ENCODE assay signal across 8 cellular contexts in the genomic region with DNA sequence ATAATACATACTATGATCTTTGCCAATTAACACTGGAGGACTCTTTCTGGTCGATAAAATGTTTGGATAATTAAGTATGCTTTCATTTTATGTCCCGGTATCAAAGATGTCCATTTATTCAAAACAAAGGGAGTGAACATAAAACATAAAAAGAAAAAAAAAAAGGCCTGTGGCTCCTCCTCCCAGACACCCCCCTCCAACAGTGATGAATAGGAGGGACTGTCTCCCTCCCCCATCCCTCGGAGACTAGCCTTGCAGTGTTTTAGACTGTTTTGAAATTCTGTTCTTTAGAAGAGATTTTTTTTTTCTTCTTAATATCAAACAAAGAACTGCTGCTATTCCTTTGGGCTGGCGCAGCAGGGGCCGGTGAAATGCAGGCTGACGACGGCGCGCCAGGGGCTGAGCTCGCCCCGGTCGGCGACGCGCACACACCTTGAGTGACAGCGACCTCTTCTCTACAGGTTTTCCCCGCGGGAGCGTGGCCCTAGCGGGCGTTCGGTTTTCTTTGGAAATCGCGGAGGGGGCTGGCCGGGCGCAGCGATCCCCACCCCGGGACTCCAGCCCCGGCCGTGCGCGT. TPM values are rescaled to one million over a fixed set of nuclear protein-coding genes. Genes with fewer than 3 reads are reported as not detected.
A peak's percentile ranks its signal among the peaks of the same experiment; 100 is the strongest.
DNase-seq lines count a peak whose midpoint lies in the region; ATAC-seq and TF ChIP-seq lines count a peak whose summit lies in the region.

Gene LANCL2, plus strand, starts transcription at position 235 of the 577 bp plus-strand sequence. CDS start 689 bp downstream, outside the sequence.

- no peak for TF ChIP-seq CTCF in choroid plexus epithelial cell (conservative IDR thresholded peaks at IDR 0.05; ENCODE audit: low read depth, low read length)
- no peak for TF ChIP-seq CTCF in right lobe of liver (IDR thresholded peaks at IDR 0.05)
- no peak for TF ChIP-seq CTCF in GM13977 (IDR thresholded peaks at IDR 0.05; ENCODE audit: extremely low read depth, insufficient read depth, missing control alignments)

- peak within 1 kb of the TSS; percentile 99 for H3K4me3 ChIP-seq in choroid plexus epithelial cell (ENCODE audit: low read depth, low read length)
- H3K4me3 ChIP-seq in right lobe of liver, result peak within 1 kb of the TSS; percentile 93 to 98 (median 98)

- ATAC-seq in GM21619 (IDR thresholded peaks at IDR 0.05; ENCODE audit: unreplicated experiment) (peak; percentile 31), SK-N-SH treated with all-trans-retinoic acid at 6 μM for 48 hours (peak; percentile 31), right lobe of liver (peak in 2 of 4 donors; percentile 0 to 23)

- WGBS in right lobe of liver (ENCODE audit: insufficient coverage, low coverage, low lambda C conversion rate, missing lambda C conversion rate), result 0% methylated on average over 18 of the region's 32 CpGs

- no peaks in the 10 kb centered on the region for H3K9me3 ChIP-seq in right lobe of liver

- intact Hi-C loops in right lobe of liver (cut with DNase I), result no loop called here

- peaks cover 0 to 18% (median 9%) of the 10 kb centered on the region in 4 donors for H3K4me1 ChIP-seq in right lobe of liver

- DNase-seq in EH (ENCODE audit: low read depth), result peak; percentile 42
- peak; percentile 71 for DNase-seq in HuH-7.5 (ENCODE audit: low spot score)
- peak; percentile 55 for DNase-seq in choroid plexus epithelial cell (ENCODE audit: low read depth)
- peak in 2 of 3 donors; percentile 65 to 74 for DNase-seq in right lobe of liver
- DNase-seq in stimulated activated CD8-positive, alpha-beta memory T cell treated with anti-CD3 and anti-CD28 coated beads, Interleukin-2, amount 100 ng/mL, for 48 hours (ENCODE audit: low read depth in 2 of 2), result peak; percentile 28 to 37
- DNase-seq in GM13977 (ENCODE audit: low spot score), result no peak

- H3K36me3 ChIP-seq in right lobe of liver, result no peaks in the 10 kb centered on the region

- in situ Hi-C loops in GM13977 (cut with MboI; ENCODE audit: low pct_unique_long_range_greater_than_20kb, low sequenced_read_pairs, unreplicated experiment), result no loop called here

- H3K27ac ChIP-seq in right lobe of liver, result peak within 1 kb of the TSS; percentile 99 to 100 (median 100)

- no peak for TF ChIP-seq POLR2A in right lobe of liver (IDR thresholded peaks at IDR 0.05)

- no peaks in the 10 kb centered on the region for H3K27me3 ChIP-seq in right lobe of liver

TF ChIP-seq in SK-N-SH treated with all-trans-retinoic acid at 6 μM for 48 hours, 23 proteins besides CTCF, POLR2A, EP300 and RAD21:
- TF ChIP-seq CREB5 (CRISPR knock-in tag; IDR thresholded peaks at IDR 0.05; ENCODE audit: low read depth), result no peak

RNA-seq across cellular contexts. Expression of gene LANCL2, which starts in this region (rescaled TPM):
- 10 to 100 TPM in 1 of 6 experiments, 1 to 10 TPM in 5; 7.3 to 12.1 (median 8.3) TPM for total RNA-seq in right lobe of liver
